ENCODE assay signal across 2 cellular contexts in the genomic region with DNA sequence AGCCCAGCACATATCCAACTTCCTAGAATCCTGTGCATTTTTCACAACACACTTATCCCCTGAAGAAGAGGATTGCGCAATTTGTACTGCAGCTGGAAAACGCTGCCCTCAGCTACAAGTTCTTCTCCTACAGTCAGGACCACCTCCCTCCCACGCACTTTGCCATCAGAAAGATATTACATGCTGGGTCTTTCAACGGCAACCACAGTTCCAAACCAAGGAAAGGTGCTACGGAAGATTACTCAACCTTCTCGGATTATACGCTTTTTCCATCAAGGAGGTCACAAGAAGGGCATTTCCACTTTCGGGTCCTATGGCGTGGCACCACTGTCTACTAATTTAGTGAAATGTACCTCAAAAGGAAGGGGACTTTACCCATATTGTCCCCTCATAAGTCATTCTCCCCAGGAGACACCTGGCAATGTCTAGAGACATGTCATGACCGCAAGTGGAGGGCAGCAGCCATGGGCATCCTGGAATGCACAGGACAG.
TF ChIP-seq lines count a peak whose summit lies in the region.

No MANE protein-coding gene starts in this region.

TF ChIP-seq in Ishikawa, 13 proteins besides CTCF, POLR2A, EP300 and RAD21:
- TF ChIP-seq CEBPB (IDR thresholded peaks at IDR 0.05): peak; percentile 96
- TF ChIP-seq, protein P1, sequence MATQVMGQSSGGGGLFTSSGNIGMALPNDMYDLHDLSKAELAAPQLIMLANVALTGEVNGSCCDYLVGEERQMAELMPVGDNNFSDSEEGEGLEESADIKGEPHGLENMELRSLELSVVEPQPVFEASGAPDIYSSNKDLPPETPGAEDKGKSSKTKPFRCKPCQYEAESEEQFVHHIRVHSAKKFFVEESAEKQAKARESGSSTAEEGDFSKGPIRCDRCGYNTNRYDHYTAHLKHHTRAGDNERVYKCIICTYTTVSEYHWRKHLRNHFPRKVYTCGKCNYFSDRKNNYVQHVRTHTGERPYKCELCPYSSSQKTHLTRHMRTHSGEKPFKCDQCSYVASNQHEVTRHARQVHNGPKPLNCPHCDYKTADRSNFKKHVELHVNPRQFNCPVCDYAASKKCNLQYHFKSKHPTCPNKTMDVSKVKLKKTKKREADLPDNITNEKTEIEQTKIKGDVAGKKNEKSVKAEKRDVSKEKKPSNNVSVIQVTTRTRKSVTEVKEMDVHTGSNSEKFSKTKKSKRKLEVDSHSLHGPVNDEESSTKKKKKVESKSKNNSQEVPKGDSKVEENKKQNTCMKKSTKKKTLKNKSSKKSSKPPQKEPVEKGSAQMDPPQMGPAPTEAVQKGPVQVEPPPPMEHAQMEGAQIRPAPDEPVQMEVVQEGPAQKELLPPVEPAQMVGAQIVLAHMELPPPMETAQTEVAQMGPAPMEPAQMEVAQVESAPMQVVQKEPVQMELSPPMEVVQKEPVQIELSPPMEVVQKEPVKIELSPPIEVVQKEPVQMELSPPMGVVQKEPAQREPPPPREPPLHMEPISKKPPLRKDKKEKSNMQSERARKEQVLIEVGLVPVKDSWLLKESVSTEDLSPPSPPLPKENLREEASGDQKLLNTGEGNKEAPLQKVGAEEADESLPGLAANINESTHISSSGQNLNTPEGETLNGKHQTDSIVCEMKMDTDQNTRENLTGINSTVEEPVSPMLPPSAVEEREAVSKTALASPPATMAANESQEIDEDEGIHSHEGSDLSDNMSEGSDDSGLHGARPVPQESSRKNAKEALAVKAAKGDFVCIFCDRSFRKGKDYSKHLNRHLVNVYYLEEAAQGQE (IDR thresholded peaks at IDR 0.05; ENCODE audit: low read depth): no peak
- TF ChIP-seq, protein P2, sequence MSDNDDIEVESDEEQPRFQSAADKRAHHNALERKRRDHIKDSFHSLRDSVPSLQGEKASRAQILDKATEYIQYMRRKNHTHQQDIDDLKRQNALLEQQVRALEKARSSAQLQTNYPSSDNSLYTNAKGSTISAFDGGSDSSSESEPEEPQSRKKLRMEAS (IDR thresholded peaks at IDR 0.05): no peak

TF ChIP-seq in GM12878, 131 proteins besides CTCF, POLR2A, EP300 and RAD21 (continues in another document):
- TF ChIP-seq, protein P3, sequence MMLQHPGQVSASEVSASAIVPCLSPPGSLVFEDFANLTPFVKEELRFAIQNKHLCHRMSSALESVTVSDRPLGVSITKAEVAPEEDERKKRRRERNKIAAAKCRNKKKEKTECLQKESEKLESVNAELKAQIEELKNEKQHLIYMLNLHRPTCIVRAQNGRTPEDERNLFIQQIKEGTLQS (IDR thresholded peaks at IDR 0.05; ENCODE audit: borderline replicate concordance, extremely low read depth, low read depth, low read length): no peak
- TF ChIP-seq TCF12 (IDR thresholded peaks at IDR 0.05; ENCODE audit: low read depth, low read length) (no peak), USF1 (IDR thresholded peaks at IDR 0.05; ENCODE audit: borderline replicate concordance, extremely low read length, insufficient read depth, low read depth, low read length) (no peak), SMC3 (IDR thresholded peaks at IDR 0.05; ENCODE audit: borderline replicate concordance, low read length) (no peak), CBX3 (IDR thresholded peaks at IDR 0.05; ENCODE audit: borderline replicate concordance, low read depth) (no peak), NR2F1 (conservative IDR thresholded peaks at IDR 0.05) (peak; percentile 69; the same call in 1 of the 2 replicates), MTA2 (IDR thresholded peaks at IDR 0.05; ENCODE audit: low read depth) (peak; percentile 28; the same call in 1 of the 2 replicates), ZZZ3 (IDR thresholded peaks at IDR 0.05; ENCODE audit: control insufficient read depth, insufficient read length, low read depth) (no peak), BCL11A (IDR thresholded peaks at IDR 0.05; ENCODE audit: low read depth, low read length) (peak; percentile 71; the same call in 1 of the 2 replicates), PML (IDR thresholded peaks at IDR 0.05; ENCODE audit: low read length) (no peak), ZSCAN29 (IDR thresholded peaks at IDR 0.05) (no peak), ZNF384 (IDR thresholded peaks at IDR 0.05; ENCODE audit: borderline replicate concordance, low read depth, low read length) (no peak), POLR2AphosphoS2 (IDR thresholded peaks at IDR 0.05; ENCODE audit: low read depth, low read length) (no peak), BRCA1 (IDR thresholded peaks at IDR 0.05; ENCODE audit: low read depth, low read length) (no peak), CEBPZ (IDR thresholded peaks at IDR 0.05; ENCODE audit: low read depth, low read length) (no peak), KDM1A (IDR thresholded peaks at IDR 0.05; ENCODE audit: borderline replicate concordance) (no peak), CBX5 (IDR thresholded peaks at IDR 0.05; ENCODE audit: low read depth) (no peak), IRF4 (IDR thresholded peaks at IDR 0.05; ENCODE audit: low read depth, low read length) (peak; percentile 35; the same call in 1 of the 2 replicates), EGR1 (IDR thresholded peaks at IDR 0.05; ENCODE audit: borderline replicate concordance in 1 of 2, low read depth in 2 of 2, low read length in 2 of 2) (peak in 1 of 2 experiments; percentile 60; a peak in 1 of 3 replicates), IKZF1 (conservative IDR thresholded peaks at IDR 0.05) (peak; percentile 67), SIX5 (IDR thresholded peaks at IDR 0.05; ENCODE audit: low read depth, low read length, severe bottlenecking) (no peak), POLR2AphosphoS5 (IDR thresholded peaks at IDR 0.05; ENCODE audit: low read length) (no peak), PBX3 (IDR thresholded peaks at IDR 0.05; ENCODE audit: insufficient replicate concordance, low read depth, low read length) (no peak), ETV6 (conservative IDR thresholded peaks at IDR 0.05 in 1 of 2, IDR thresholded peaks at IDR 0.05 in 1 of 2; ENCODE audit: borderline replicate concordance in 1 of 2, low read depth in 1 of 2) (peak in 1 of 2 experiments; percentile 69; a peak in 1 of 4 replicates), STAT3 (IDR thresholded peaks at IDR 0.05; ENCODE audit: low read depth, low read length) (no peak), BHLHE40 (IDR thresholded peaks at IDR 0.05; ENCODE audit: borderline replicate concordance in 1 of 2, low read depth in 2 of 2, low read length in 1 of 2) (peak in 1 of 2 experiments; percentile 22; a peak in 1 of 4 replicates), CEBPB (IDR thresholded peaks at IDR 0.05; ENCODE audit: borderline replicate concordance in 1 of 2, low read depth in 2 of 2, low read length in 2 of 2) (peak in 1 of 2 experiments; percentile 81; a peak in 1 of 4 replicates), ATF2 (IDR thresholded peaks at IDR 0.05; ENCODE audit: low read length) (peak; percentile 63; the same call in 1 of the 2 replicates), SUZ12 (IDR thresholded peaks at IDR 0.05; ENCODE audit: unreplicated experiment) (no peak), TARDBP (IDR thresholded peaks at IDR 0.05; ENCODE audit: borderline replicate concordance) (no peak), TCF3 (IDR thresholded peaks at IDR 0.05; ENCODE audit: borderline replicate concordance, insufficient read depth, low read depth, low read length) (peak; percentile 47; the same call in 1 of the 2 replicates), PAX5 (IDR thresholded peaks at IDR 0.05; ENCODE audit: borderline replicate concordance, low read depth, low read length) (no peak), EED (IDR thresholded peaks at IDR 0.05; ENCODE audit: low read depth) (peak; percentile 57), CHD2 (IDR thresholded peaks at IDR 0.05; ENCODE audit: borderline replicate concordance, low read depth, low read length) (no peak), HDAC2 (IDR thresholded peaks at IDR 0.05) (no peak), ZNF592 (IDR thresholded peaks at IDR 0.05) (no peak), STAT1 (conservative IDR thresholded peaks at IDR 0.05) (no peak), SIN3A (IDR thresholded peaks at IDR 0.05; ENCODE audit: low read depth, low read length) (no peak), KLF5 (IDR thresholded peaks at IDR 0.05; ENCODE audit: partially characterized antibody) (no peak), SREBF1 (IDR thresholded peaks at IDR 0.05; ENCODE audit: low read length) (no peak)
- TF ChIP-seq, protein P4, sequence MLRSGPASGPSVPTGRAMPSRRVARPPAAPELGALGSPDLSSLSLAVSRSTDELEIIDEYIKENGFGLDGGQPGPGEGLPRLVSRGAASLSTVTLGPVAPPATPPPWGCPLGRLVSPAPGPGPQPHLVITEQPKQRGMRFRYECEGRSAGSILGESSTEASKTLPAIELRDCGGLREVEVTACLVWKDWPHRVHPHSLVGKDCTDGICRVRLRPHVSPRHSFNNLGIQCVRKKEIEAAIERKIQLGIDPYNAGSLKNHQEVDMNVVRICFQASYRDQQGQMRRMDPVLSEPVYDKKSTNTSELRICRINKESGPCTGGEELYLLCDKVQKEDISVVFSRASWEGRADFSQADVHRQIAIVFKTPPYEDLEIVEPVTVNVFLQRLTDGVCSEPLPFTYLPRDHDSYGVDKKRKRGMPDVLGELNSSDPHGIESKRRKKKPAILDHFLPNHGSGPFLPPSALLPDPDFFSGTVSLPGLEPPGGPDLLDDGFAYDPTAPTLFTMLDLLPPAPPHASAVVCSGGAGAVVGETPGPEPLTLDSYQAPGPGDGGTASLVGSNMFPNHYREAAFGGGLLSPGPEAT (IDR thresholded peaks at IDR 0.05; ENCODE audit: low read depth): 0 out of 2 replicates have a peak, but pooled peaks have one; percentile 40
